Comparison of ENCODE assay signal across 14 cellular contexts in genomic region chr3:195151402-195151801, GRCh38.
DNase-seq lines count a peak whose midpoint lies in the region; ATAC-seq and TF ChIP-seq lines count a peak whose summit lies in the region.
"Had no signal": no experiment of that assay in that cellular context is flagged by ENCODE, and none has a peak within 500 bp of the region (broad histone marks: within the 10 kb centered on the region; RNA-seq: fewer than 3 reads in every experiment).

No MANE protein-coding gene starts in this region.

- peaks cover 12% of the 10 kb centered on the region for H3K36me3 Mint-ChIP-seq in T-cell

- H3K4me1 ChIP-seq in left ventricle myocardium inferior (peaks cover 97% of the 10 kb centered on the region), mucosa of stomach (ENCODE audit: control insufficient read depth, insufficient read depth, low read length) (peaks cover 81% of the 10 kb centered on the region), upper lobe of left lung (peaks cover 63 to 92% (median 83%) of the 10 kb centered on the region in 4 donors)

- POLR2A ChIA-PET in T-cell (lab: Charles Lee), result no interaction called here

- peak overlapping the region; percentile 75 for H3K9ac ChIP-seq in mucosa of stomach (ENCODE audit: low read length)

- DNase-seq in left ventricle myocardium inferior (no peak), left ventricle myocardium superior (no peak), dorsolateral prefrontal cortex (no peak), upper lobe of left lung (no peak), hippocampal formation (lab: John Stamatoyannopoulos, UW) (no peak), T-cell (no peak)
- DNase-seq in activated CD4-positive, alpha-beta T cell treated with anti-CD3 and anti-CD28 coated beads for 1 hour, result no peak
- DNase-seq: activated CD4-positive, alpha-beta T cell treated with anti-CD3 and anti-CD28 coated beads, Interleukin-2, amount 10 ng/mL, durations not matched to agents 7 days and 5 days; aorta; NCI-H446; T-helper 2 cell; testis had no signal

- CTCF ChIA-PET in T-cell (lab: Charles Lee), result no interaction called here

- H3K9me3 ChIP-seq in left ventricle myocardium inferior (replicated peaks) (no peaks in the 10 kb centered on the region), mucosa of stomach (ENCODE audit: control insufficient read depth, low read length) (no peaks in the 10 kb centered on the region), upper lobe of left lung (no peaks in the 10 kb centered on the region)
- H3K9me3 ChIP-seq: testis had no signal

- H3K36me3 ChIP-seq in left ventricle myocardium inferior (no peaks in the 10 kb centered on the region), mucosa of stomach (ENCODE audit: control insufficient read depth, insufficient read depth, low read length) (no peaks in the 10 kb centered on the region), upper lobe of left lung (no peaks in the 10 kb centered on the region)

- H3K27ac ChIP-seq in left ventricle myocardium inferior (replicated peaks) (peak overlapping the region; percentile 92), dorsolateral prefrontal cortex (peak overlapping the region in 40 of 59 donors; percentile 10 to 83 (median 68)), upper lobe of left lung (peak overlapping the region; percentile 71 to 92 (median 85))

- TF ChIP-seq POLR2A in upper lobe of left lung (IDR thresholded peaks at IDR 0.05), result no peak

- peak overlapping the region in 1 of 3 donors; percentile 80 for H3K4me3 Mint-ChIP-seq in T-cell

- WGBS in upper lobe of left lung, 2 donors, result 70 to 71% methylated on average over 3 of the region's 3 CpGs

- H3K9me3 Mint-ChIP-seq in T-cell, result no peaks in the 10 kb centered on the region
- H3K9me3 Mint-ChIP-seq: activated CD4-positive, alpha-beta T cell treated with anti-CD3 and anti-CD28 coated beads, Interleukin-2, amount 10 ng/mL, durations not matched to agents 7 days and 5 days; nephron had no signal

- ATAC-seq in left ventricle myocardium superior (no peak), upper lobe of left lung (ENCODE audit: low FRiP score in 2 of 2) (no peak), T-cell (replicated peaks in 1 of 4) (no peak)

- H3K27me3 ChIP-seq in left ventricle myocardium inferior (ENCODE audit: low read depth) (no peaks in the 10 kb centered on the region), dorsolateral prefrontal cortex (no peaks in the 10 kb centered on the region), mucosa of stomach (ENCODE audit: control insufficient read depth, insufficient read depth, low read length) (no peaks in the 10 kb centered on the region), upper lobe of left lung (no peaks in the 10 kb centered on the region)
- H3K27me3 ChIP-seq: testis had no signal

- H3K4me3 ChIP-seq in left ventricle myocardium inferior (no peak overlapping the region), dorsolateral prefrontal cortex (no peak overlapping the region), mucosa of stomach (ENCODE audit: low read length) (no peak overlapping the region), upper lobe of left lung (no peak overlapping the region)
- H3K4me3 ChIP-seq: testis had no signal

- TF ChIP-seq CTCF in left ventricle myocardium inferior (IDR thresholded peaks at IDR 0.05; ENCODE audit: borderline replicate concordance) (no peak), dorsolateral prefrontal cortex (IDR thresholded peaks at IDR 0.05 in 54 of 56, conservative IDR thresholded peaks at IDR 0.05 in 2 of 56; ENCODE audit: low read depth in 1 of 56, partially characterized antibody in 56 of 56) (no peak), upper lobe of left lung (IDR thresholded peaks at IDR 0.05) (no peak)

- peaks cover 0 to 4% of the 10 kb centered on the region in 2 donors for H3K27me3 Mint-ChIP-seq in T-cell

- intact Hi-C loops in left ventricle myocardium inferior (cut with micrococcal nuclease), result no loop called here
- intact Hi-C loops in left ventricle myocardium superior (cut with micrococcal nuclease), result no loop called here
- intact Hi-C loops in dorsolateral prefrontal cortex (cut with DNase I), result no loop called here

- TF ChIP-seq EP300 in upper lobe of left lung (IDR thresholded peaks at IDR 0.05), result no peak

- H3K4me1 Mint-ChIP-seq in T-cell, result peaks cover 37 to 54% (median 53%) of the 10 kb centered on the region in 3 donors

- H3K27ac Mint-ChIP-seq in T-cell, result no peak overlapping the region
